Comparison of ENCODE assay signal across 12 cellular contexts in genomic region chr18:3402962-3403585, GRCh38. TPM values are rescaled to one million over a fixed set of nuclear protein-coding genes. Genes with fewer than 3 reads are reported as not detected.
A peak's percentile ranks its signal among the peaks of the same experiment; 100 is the strongest.
DNase-seq lines count a peak whose midpoint lies in the region; ATAC-seq and TF ChIP-seq lines count a peak whose summit lies in the region.
"Had no signal": no experiment of that assay in that cellular context is flagged by ENCODE, and none has a peak within 500 bp of the region (broad histone marks: within the 10 kb centered on the region; RNA-seq: fewer than 3 reads in every experiment).

No MANE protein-coding gene starts in this region.

- no peak overlapping the region for H3K27ac ChIP-seq in mammary epithelial cell (ENCODE audit: insufficient read depth, low read depth, low read length)
- H3K27ac ChIP-seq: pancreas had no signal

- BruUV-seq in mammary epithelial cell (replicated peaks; lab: Mats Ljungman, UMichigan), result no TSS peak
- BruUV-seq in MCF 10A (replicated peaks; lab: Mats Ljungman, UMichigan), result no TSS peak

- DNase-seq in mammary epithelial cell (peak; percentile 42), MCF 10A (ENCODE audit: unreplicated experiment) (no peak), NCI-H82 treated with DMSO at 0.1 percent for 48 hours (lab: John Stamatoyannopoulos, UW; ENCODE audit: unreplicated experiment) (peak; percentile 93), epithelial cell of esophagus (ENCODE audit: low read depth) (peak; percentile 40), iPS-NIHi11 (ENCODE audit: low spot score) (no peak)
- no peak for DNase-seq in stimulated activated CD4-positive, alpha-beta T cell treated with anti-CD3 and anti-CD28 coated beads, Interleukin-12 subunit alpha, Interleukin-12 subunit beta, amount 100 ng/mL, for 4 hours
- DNase-seq: C1 segment of cervical spinal cord, kidney, NCI-H446, pancreas had no signal

- H3K9me3 Mint-ChIP-seq in MCF 10A (ENCODE audit: unreplicated experiment), result peaks cover 9% of the 10 kb centered on the region

- no peaks in the 10 kb centered on the region for H3K27me3 Mint-ChIP-seq in MCF 10A (ENCODE audit: insufficient read depth, unreplicated experiment)

- CTCF ChIA-PET in mammary epithelial cell (lab: Charles Lee; ENCODE audit: low non-redundant PET), result no interaction called here
- CTCF ChIA-PET in MCF 10A (lab: Yijun Ruan, JAX), result interaction anchor here (0.7 to 0.8 kb wide), 2 partner anchors 11 to 19 kb away, joined by 3 to 4 read pairs; no protein-coding TSS in a partner anchor

- no peak overlapping the region for H3K4me2 ChIP-seq in mammary epithelial cell (ENCODE audit: insufficient read depth, low read depth, low read length)

- ATAC-seq in HG02798 (IDR thresholded peaks at IDR 0.05; ENCODE audit: poor library complexity, unreplicated experiment) (no peak), HG03460 (IDR thresholded peaks at IDR 0.05; ENCODE audit: unreplicated experiment) (no peak)
- ATAC-seq: pancreas had no signal

- intact Hi-C loops in mammary epithelial cell (cut with micrococcal nuclease), result no loop called here
- intact Hi-C loops in MCF 10A (cut with micrococcal nuclease), result no loop called here

- 100% methylated on average over 2 of the region's 2 CpGs for WGBS in mammary epithelial cell (ENCODE audit: low coverage, missing lambda C conversion rate)

- H3K4me1 Mint-ChIP-seq in MCF 10A (ENCODE audit: insufficient read depth, unreplicated experiment), result no peaks in the 10 kb centered on the region

- in situ Hi-C loops in mammary epithelial cell (cut with MboI; ENCODE audit: low sequenced_read_pairs in 2 of 2), result no loop called here

- TF ChIP-seq CTCF in mammary epithelial cell (conservative IDR thresholded peaks at IDR 0.05 in 1 of 2, IDR thresholded peaks at IDR 0.05 in 1 of 2; ENCODE audit: extremely low read depth in 1 of 2, insufficient read depth in 1 of 2, low read depth in 1 of 2, low read length in 2 of 2) (no peak), MCF 10A (IDR thresholded peaks at IDR 0.05; ENCODE audit: unreplicated experiment) (no peak), epithelial cell of esophagus (IDR thresholded peaks at IDR 0.05; ENCODE audit: insufficient read depth, low read depth, low read length, missing control alignments) (no peak)

- no peak overlapping the region for H3K4me3 Mint-ChIP-seq in MCF 10A (ENCODE audit: unreplicated experiment)

- H3K27ac Mint-ChIP-seq in MCF 10A (ENCODE audit: low read depth, unreplicated experiment), result no peak overlapping the region

- H3K79me2 ChIP-seq in mammary epithelial cell (ENCODE audit: insufficient read depth, low read length), result no peaks in the 10 kb centered on the region

- H3K9ac ChIP-seq in mammary epithelial cell (ENCODE audit: insufficient read depth, low read length), result no peak overlapping the region

- no peaks in the 10 kb centered on the region for H3K36me3 Mint-ChIP-seq in MCF 10A (ENCODE audit: insufficient read depth, unreplicated experiment)

- H3K4me3 ChIP-seq in mammary epithelial cell (replicated peaks in 1 of 3; ENCODE audit: insufficient read depth in 1 of 3, low read depth in 2 of 3, low read length in 3 of 3) (no peak overlapping the region), epithelial cell of esophagus (ENCODE audit: low read length) (no peak overlapping the region)
- H3K4me3 ChIP-seq: pancreas had no signal

- no peaks in the 10 kb centered on the region for H3K9me3 ChIP-seq in mammary epithelial cell (replicated peaks; ENCODE audit: insufficient read depth, low read length)
- H3K9me3 ChIP-seq: pancreas had no signal

- dilution Hi-C loops in mammary epithelial cell (cut with HindIII; ENCODE audit: low sequenced_read_pairs), result no loop called here

- no peaks in the 10 kb centered on the region for H3K36me3 ChIP-seq in mammary epithelial cell (ENCODE audit: insufficient read depth, low read length)
- H3K36me3 ChIP-seq: pancreas had no signal

- no peaks in the 10 kb centered on the region for H3K4me1 ChIP-seq in mammary epithelial cell (ENCODE audit: insufficient read depth, low read length)
- H3K4me1 ChIP-seq: pancreas had no signal

- H3K27me3 ChIP-seq in mammary epithelial cell (ENCODE audit: insufficient read depth, low read length), result no peaks in the 10 kb centered on the region
- H3K27me3 ChIP-seq: pancreas had no signal

- H2AFZ ChIP-seq in mammary epithelial cell (ENCODE audit: low read depth, low read length), result peak overlapping the region; percentile 17

- no peaks in the 10 kb centered on the region for H4K20me1 ChIP-seq in mammary epithelial cell (ENCODE audit: insufficient read depth, low read length)

- POLR2A ChIA-PET in MCF 10A (lab: Yijun Ruan, JAX), result interaction anchor here (0.6 kb wide), 1 partner anchor 557 kb away, joined by 3 read pairs; no protein-coding TSS in a partner anchor

RNA-seq across cellular contexts. Expression of gene TGIF1, which starts 46.9 kb away (rescaled TPM):
- total RNA-seq in mammary epithelial cell (100 to 1,000 TPM; 153 to 189 TPM), MCF 10A (2022) (161 and 172 TPM in 2 replicates)
- 150 TPM for polyA plus RNA-seq in mammary epithelial cell
- 58.8 TPM for polyA minus RNA-seq in mammary epithelial cell

Comparison
In these comparisons a context has a peak if more than half of its experiments do, and no peak if none do; other contexts are left out.
1. DNase-seq: peak in mammary epithelial cell (single experiment), NCI-H82 treated with DMSO at 0.1 percent for 48 hours (single experiment) and epithelial cell of esophagus (single experiment); none in MCF 10A (single experiment), stimulated activated CD4-positive, alpha-beta T cell treated with anti-CD3 and anti-CD28 coated beads, Interleukin-12 subunit alpha, Interleukin-12 subunit beta, amount 100 ng/mL, for 4 hours (single experiment) and iPS-NIHi11 (single experiment).